ENCODE assay signal across 20 cellular contexts in the genomic region with DNA sequence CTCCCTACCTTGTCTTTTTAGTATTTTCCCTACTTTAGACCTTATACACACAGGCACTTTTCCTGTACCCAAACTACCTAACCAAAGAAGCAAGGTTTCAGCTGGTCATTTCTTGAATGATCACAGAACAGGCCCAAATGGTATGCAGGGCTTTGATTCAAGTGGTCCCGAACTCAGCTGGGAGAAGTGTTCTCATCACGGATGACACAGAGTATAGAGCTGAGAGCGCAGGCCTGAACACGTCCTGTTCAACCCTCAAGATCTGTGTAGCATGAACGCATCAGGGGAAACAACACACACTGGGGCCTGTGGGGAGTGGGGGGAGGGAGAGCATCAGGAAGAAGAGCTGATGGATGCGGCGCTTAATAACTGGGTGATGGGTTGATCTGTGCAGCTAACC.
A peak's percentile ranks its signal among the peaks of the same experiment; 100 is the strongest.
DNase-seq lines count a peak whose midpoint lies in the region; ATAC-seq, FAIRE-seq and TF ChIP-seq lines count a peak whose summit lies in the region.
"Had no signal": no experiment of that assay in that cellular context is flagged by ENCODE, and none has a peak within 500 bp of the region (broad histone marks: within the 10 kb centered on the region; RNA-seq: fewer than 3 reads in every experiment).

No MANE protein-coding gene starts in this region.

- no peak overlapping the region for H4K91ac ChIP-seq in H1 (replicated peaks; ENCODE audit: insufficient read length, low read length)

- POLR2A ChIA-PET in RWPE1 (lab: Yijun Ruan, JAX; ENCODE audit: low non-redundant PET) (no interaction called here), H1 (lab: Charles Lee; ENCODE audit: partially characterized antibody) (no interaction called here)

- no peak overlapping the region for H4K5ac ChIP-seq in H1 (ENCODE audit: insufficient read length, low read depth, low read length)

- no peak overlapping the region; the same call in 1 of the 2 replicates for H4K8ac ChIP-seq in H1 (ENCODE audit: extremely low read depth, insufficient read depth, low read length)

- peak overlapping the region; percentile 56 for H3K27ac ChIP-seq in BLaER1
- peak overlapping the region in 8 of 11 experiments; percentile 38 to 88 (median 64); a peak in 17 of 22 replicates for H3K27ac ChIP-seq in BLaER1 treated with 17β-estradiol and CSF1 and Interleukin-3, amounts not matched to agents 10 nM and 100 nM
- no peak overlapping the region for H3K27ac ChIP-seq in RWPE1
- no peak overlapping the region for H3K27ac ChIP-seq in H1 (ENCODE audit: low read depth, low read length)
- H3K27ac ChIP-seq: HL-60 had no signal

- H3K4me2 ChIP-seq in BLaER1 (peak overlapping the region; percentile 73), H1 (ENCODE audit: insufficient read depth in 1 of 2, low read depth in 2 of 2, low read length in 2 of 2) (no peak overlapping the region)
- peak overlapping the region in 9 of 11 experiments; percentile 31 to 65 (median 53); a peak in 17 of 22 replicates for H3K4me2 ChIP-seq in BLaER1 treated with 17β-estradiol and CSF1 and Interleukin-3, amounts not matched to agents 10 nM and 100 nM

- H3K79me1 ChIP-seq in H1 (ENCODE audit: low read depth, low read length): no peaks in the 10 kb centered on the region

- H3K79me2 ChIP-seq in H1 (ENCODE audit: control insufficient read depth in 1 of 2, insufficient read depth in 2 of 2, low read length in 2 of 2): no peaks in the 10 kb centered on the region

- TF ChIP-seq CTCF in RWPE1 (conservative IDR thresholded peaks at IDR 0.05; ENCODE audit: low read depth) (no peak), H1 (IDR thresholded peaks at IDR 0.05; ENCODE audit: control extremely low read depth in 1 of 3, insufficient read depth in 1 of 3, low read depth in 1 of 3, low read length in 3 of 3) (no peak)

- no peak overlapping the region for H2BK20ac ChIP-seq in H1 (ENCODE audit: low read length)

- no peak overlapping the region for H3K4ac ChIP-seq in H1 (replicated peaks; ENCODE audit: insufficient read length, low read depth, low read length)

- DNase-seq in RWPE1 (ENCODE audit: low spot score): peak; percentile 38
- no peak for DNase-seq in H1 (ENCODE audit: low read depth in 1 of 2, low spot score in 2 of 2)
- no peak for DNase-seq in activated T-cell treated with anti-CD3 and anti-CD28 coated beads for 4 hours
- DNase-seq in GOT3 (lab: John Stamatoyannopoulos, UW): no peak
- DNase-seq in RCC 7860 (ENCODE audit: low spot score): no peak
- DNase-seq: ACHN; BE2C; CD4-positive, alpha-beta memory T cell; DMS153; DMS79 treated with DMSO at 0.1 percent for 48 hours; EL; IMR-90 had no signal

- no peak overlapping the region for H3K23ac ChIP-seq in H1 (ENCODE audit: insufficient read length)

- H2BK120ac ChIP-seq in H1 (replicated peaks; ENCODE audit: low read depth, low read length): no peak overlapping the region

- ATAC-seq in HG03108 (IDR thresholded peaks at IDR 0.05; ENCODE audit: unreplicated experiment): no peak
- ATAC-seq: GM12878, K562 had no signal

- no peak overlapping the region for H2AK5ac ChIP-seq in H1 (ENCODE audit: low read depth, low read length)

- FAIRE-seq in H1 (lab: Jason Lieb, UNC) (no peak), RCC 7860 (lab: Jason Lieb, UNC) (no peak)
- FAIRE-seq: A204.1, GM12878, K562 had no signal

- WGBS in H1 (ENCODE audit: extremely low coverage in 1 of 2, insufficient coverage in 1 of 2, insufficient read length in 1 of 2, insufficient replicate concordance in 2 of 2, low coverage in 1 of 2, low lambda C conversion rate in 2 of 2, missing lambda C conversion rate in 1 of 2), 2 experiments: 83% methylated on average over 7 of the region's 7 CpGs; no CpG with 5 or more reads in 1 of the 2 experiments

- no peak overlapping the region; the same call in 1 of the 2 replicates for H3K9ac ChIP-seq in BLaER1
- peak overlapping the region in 7 of 11 experiments; percentile 26 to 62 (median 45); a peak in 10 of 22 replicates for H3K9ac ChIP-seq in BLaER1 treated with 17β-estradiol and CSF1 and Interleukin-3, amounts not matched to agents 10 nM and 100 nM
- no peak overlapping the region for H3K9ac ChIP-seq in H1 (replicated peaks in 1 of 4; ENCODE audit: extremely low read depth in 1 of 4, low read depth in 3 of 4, low read length in 3 of 4)

- no peak overlapping the region for H3K14ac ChIP-seq in H1 (ENCODE audit: insufficient read length)

- no peak overlapping the region for H3K56ac ChIP-seq in H1 (replicated peaks; ENCODE audit: insufficient read length, low read depth, low read length)

- H3K23me2 ChIP-seq in H1 (ENCODE audit: low read depth, low read length): no peaks in the 10 kb centered on the region

- TF ChIP-seq EP300 in H1 (IDR thresholded peaks at IDR 0.05; ENCODE audit: borderline replicate concordance in 1 of 2, low read depth in 2 of 2, low read length in 2 of 2): no peak

- H3K36me3 ChIP-seq in BLaER1 (peaks cover 10% of the 10 kb centered on the region; the same call in 1 of the 2 replicates), H1 (ENCODE audit: control insufficient read depth in 2 of 4, insufficient read depth in 4 of 4, low read length in 3 of 4) (no peaks in the 10 kb centered on the region)
- peaks cover 0 to 9% (median 0%) of the 10 kb centered on the region in 11 experiments; a peak in 1 of 22 replicates for H3K36me3 ChIP-seq in BLaER1 treated with 17β-estradiol and CSF1 and Interleukin-3, amounts not matched to agents 10 nM and 100 nM
- H3K36me3 ChIP-seq: BE2C, HAP-1 had no signal

- H2AFZ ChIP-seq in H1 (ENCODE audit: low read length): 0 out of 2 replicates have a peak overlapping the region, but pooled peaks have one; percentile 20

- H2BK5ac ChIP-seq in H1 (ENCODE audit: low read depth, low read length): no peak overlapping the region

- no peak overlapping the region for H3K4me3 ChIP-seq in BLaER1
- H3K4me3 ChIP-seq in BLaER1 treated with 17β-estradiol and CSF1 and Interleukin-3, amounts not matched to agents 10 nM and 100 nM: no peak overlapping the region
- no peak overlapping the region for H3K4me3 ChIP-seq in H1 (ENCODE audit: extremely low read depth in 1 of 4, insufficient read depth in 2 of 4, low read depth in 3 of 4, low read length in 4 of 4)
- H3K4me3 ChIP-seq: GM12878, HAP-1, K562 had no signal

- no peaks in the 10 kb centered on the region for H3K27me3 ChIP-seq in BLaER1
- no peaks in the 10 kb centered on the region for H3K27me3 ChIP-seq in BLaER1 treated with 17β-estradiol and CSF1 and Interleukin-3, amounts not matched to agents 10 nM and 100 nM
- H3K27me3 ChIP-seq in H1 (replicated peaks in 1 of 4; ENCODE audit: control insufficient read depth in 3 of 4, extremely low read depth in 1 of 4, insufficient read depth in 3 of 4, low read length in 3 of 4): no peaks in the 10 kb centered on the region

- TF ChIP-seq RAD21 in H1 (IDR thresholded peaks at IDR 0.05 in 1 of 2, conservative IDR thresholded peaks at IDR 0.05 in 1 of 2; ENCODE audit: low read depth in 2 of 2, low read length in 2 of 2): no peak

- CTCF ChIA-PET in RWPE1 (lab: Yijun Ruan, JAX): interaction anchor here (0.5 to 1.4 kb wide), 2 partner anchors 34 to 172 kb away, joined by 3 to 4 read pairs; no protein-coding TSS in a partner anchor
- CTCF ChIA-PET in H1 (lab: Charles Lee; ENCODE audit: partially characterized antibody): interaction anchor here (0.6 to 2.7 kb wide), 7 partner anchors 10 to 172 kb away, joined by 3 to 9 read pairs (median 3); no protein-coding TSS in a partner anchor

- TF ChIP-seq POLR2A in H1 (IDR thresholded peaks at IDR 0.05; ENCODE audit: control extremely low read depth in 1 of 2, low read depth in 2 of 2, low read length in 2 of 2): no peak

- H2BK12ac ChIP-seq in H1 (ENCODE audit: low read depth, low read length): no peak overlapping the region

- H4K20me1 ChIP-seq in BLaER1 (no peaks in the 10 kb centered on the region), H1 (replicated peaks in 1 of 2; ENCODE audit: control insufficient read depth in 1 of 2, insufficient read depth in 2 of 2, low read length in 2 of 2) (no peaks in the 10 kb centered on the region)
- H4K20me1 ChIP-seq in BLaER1 treated with 17β-estradiol and CSF1 and Interleukin-3, amounts not matched to agents 10 nM and 100 nM: no peaks in the 10 kb centered on the region

- H3K18ac ChIP-seq in H1 (ENCODE audit: extremely low read depth, low read length): no peak overlapping the region

- H3K4me1 ChIP-seq in BLaER1: peaks cover 62% of the 10 kb centered on the region
- peaks cover 0 to 72% (median 54%) of the 10 kb centered on the region in 10 experiments; a peak in 16 of 20 replicates for H3K4me1 ChIP-seq in BLaER1 treated with 17β-estradiol and CSF1 and Interleukin-3, amounts not matched to agents 10 nM and 100 nM
- H3K4me1 ChIP-seq in H1 (replicated peaks in 1 of 4; ENCODE audit: control insufficient read depth in 3 of 4, insufficient read depth in 4 of 4, low read length in 3 of 4): no peaks in the 10 kb centered on the region
- H3K4me1 ChIP-seq: BE2C, HAP-1 had no signal

- H2BK15ac ChIP-seq in H1 (ENCODE audit: low read length): no peak overlapping the region

- H3K9me3 ChIP-seq in BLaER1: peaks cover 26% of the 10 kb centered on the region
- peaks cover 6 to 35% (median 26%) of the 10 kb centered on the region in 11 experiments; a peak in 20 of 22 replicates for H3K9me3 ChIP-seq in BLaER1 treated with 17β-estradiol and CSF1 and Interleukin-3, amounts not matched to agents 10 nM and 100 nM (replicated peaks in 1 of 11)
- no peaks in the 10 kb centered on the region for H3K9me3 ChIP-seq in H1 (ENCODE audit: insufficient read depth in 2 of 2, low read depth in 1 of 2, low read length in 1 of 2)
- H3K9me3 ChIP-seq: BE2C, HAP-1 had no signal

TF ChIP-seq in H1, 55 proteins besides CTCF, POLR2A, EP300 and RAD21:
- TF ChIP-seq RNF2 (IDR thresholded peaks at IDR 0.05; ENCODE audit: borderline replicate concordance, low read depth, low read length, missing control alignments, poor library complexity, severe bottlenecking) (no peak), CREB1 (IDR thresholded peaks at IDR 0.05) (no peak), NANOG (IDR thresholded peaks at IDR 0.05; ENCODE audit: insufficient read depth, low read depth, low read length, poor library complexity, severe bottlenecking) (no peak), BCL11A (IDR thresholded peaks at IDR 0.05; ENCODE audit: low read depth in 2 of 2, low read length in 2 of 2) (no peak), BACH1 (IDR thresholded peaks at IDR 0.05; ENCODE audit: low read length) (no peak)

Comparison
In these comparisons a context has a peak if more than half of its experiments do, and no peak if none do; other contexts are left out.
1. H3K9ac ChIP-seq: peak in BLaER1 treated with 17β-estradiol and CSF1 and Interleukin-3, amounts not matched to agents 10 nM and 100 nM (7 of 11); none in BLaER1 (single experiment) and H1 (0 of 4).
2. H3K27ac ChIP-seq: peak in BLaER1 (single experiment) and BLaER1 treated with 17β-estradiol and CSF1 and Interleukin-3, amounts not matched to agents 10 nM and 100 nM (8 of 11); none in RWPE1 (single experiment) and H1 (single experiment).
3. H3K4me2 ChIP-seq: peak in BLaER1 (single experiment) and BLaER1 treated with 17β-estradiol and CSF1 and Interleukin-3, amounts not matched to agents 10 nM and 100 nM (9 of 11); none in H1 (0 of 2).